9 cellular contexts compared by ENCODE assay signal in genomic region chr7:875476-876076, GRCh38. TPM values are rescaled to one million over a fixed set of nuclear protein-coding genes. Genes with fewer than 3 reads are reported as not detected.
A peak's percentile ranks its signal among the peaks of the same experiment; 100 is the strongest.
DNase-seq lines count a peak whose midpoint lies in the region; FAIRE-seq and TF ChIP-seq lines count a peak whose summit lies in the region.
"Had no signal": no experiment of that assay in that cellular context is flagged by ENCODE, and none has a peak within 500 bp of the region (broad histone marks: within the 10 kb centered on the region; RNA-seq: fewer than 3 reads in every experiment).

No MANE protein-coding gene starts in this region.

- peaks cover 38% of the 10 kb centered on the region for H3K79me2 ChIP-seq in neural progenitor cell (ENCODE audit: low read depth)

- peaks cover 36% of the 10 kb centered on the region for H3F3A ChIP-seq in neural progenitor cell (ENCODE audit: low read depth)

- H3K4me1 Mint-ChIP-seq in IgD-negative memory B cell (peaks cover 14 to 21% (median 15%) of the 10 kb centered on the region in 3 donors), neural progenitor cell (peaks cover 15% of the 10 kb centered on the region)

- no peak for DNase-seq in BJ (ENCODE audit: low read depth)
- no peak for DNase-seq in neural progenitor cell (ENCODE audit: low spot score)
- no peak for DNase-seq in COR-L47 (lab: John Stamatoyannopoulos, UW)
- DNase-seq in activated effector memory CD4-positive, alpha-beta T cell treated with Interleukin-2 at 50 U/mL for 16 hours, result no peak
- no peak for DNase-seq in HTR-8/SVneo (ENCODE audit: insufficient read length, low spot score)
- DNase-seq in superior temporal gyrus (ENCODE audit: extremely low spot score), result no peak

- H3K27ac Mint-ChIP-seq in IgD-negative memory B cell (peak overlapping the region in 2 of 3 donors; percentile 46 to 73), neural progenitor cell (no peak overlapping the region)

- H3K36me3 ChIP-seq in BJ (ENCODE audit: control insufficient read depth, insufficient read depth, low read length), result peaks cover 10% of the 10 kb centered on the region
- H3K36me3 ChIP-seq in neural progenitor cell, result peaks cover under 1% of the 10 kb centered on the region

- no peaks in the 10 kb centered on the region for H3K9me3 ChIP-seq in neural progenitor cell (ENCODE audit: low read depth)

- no peak overlapping the region for H2AFZ ChIP-seq in neural progenitor cell (replicated peaks)

- POLR2A ChIA-PET in BJ (lab: Charles Lee), result no interaction called here

- no peak for TF ChIP-seq CTCF in BJ (IDR thresholded peaks at IDR 0.05; ENCODE audit: insufficient read depth, low read depth, low read length)
- no peak for TF ChIP-seq CTCF in neural progenitor cell (IDR thresholded peaks at IDR 0.05)

- no peak overlapping the region for H3K4me2 ChIP-seq in neural progenitor cell

- H3K4me3 Mint-ChIP-seq in IgD-negative memory B cell, result peak overlapping the region in 2 of 4 donors; percentile 43 to 47
- peak overlapping the region; percentile 38 for H3K4me3 Mint-ChIP-seq in neural progenitor cell

- H3K4me1 ChIP-seq in neural progenitor cell, result peaks cover 9% of the 10 kb centered on the region

- H3K36me3 Mint-ChIP-seq in IgD-negative memory B cell (peaks cover 2% of the 10 kb centered on the region), neural progenitor cell (peaks cover 22% of the 10 kb centered on the region)

- CTCF ChIA-PET in BJ (lab: Yijun Ruan, JAX), result interaction anchor here (1.0 to 1.7 kb wide), 4 partner anchors 12 to 88 kb away, joined by 3 to 14 read pairs (median 3); no protein-coding TSS in a partner anchor

- peak overlapping the region; percentile 43 for H3K4me3 ChIP-seq in BJ (ENCODE audit: low read depth, low read length)
- H3K4me3 ChIP-seq in neural progenitor cell, result no peak overlapping the region

- H3K27me3 Mint-ChIP-seq in IgD-negative memory B cell (no peaks in the 10 kb centered on the region), neural progenitor cell (ENCODE audit: insufficient read depth, low read depth) (peaks cover 2% of the 10 kb centered on the region)

- H3K27me3 ChIP-seq in BJ (ENCODE audit: control insufficient read depth, insufficient read depth, low read length) (no peaks in the 10 kb centered on the region), neural progenitor cell (no peaks in the 10 kb centered on the region)

- no peak for FAIRE-seq in HTR-8/SVneo (lab: Jason Lieb, UNC)
- FAIRE-seq: colon had no signal

- H3K27ac ChIP-seq in cingulate gyrus (ENCODE audit: low read depth, low read length) (peak overlapping the region; percentile 76), neural progenitor cell (no peak overlapping the region)

- H4K20me1 ChIP-seq in neural progenitor cell (ENCODE audit: low read depth), result peaks cover 29% of the 10 kb centered on the region

- H3K9ac ChIP-seq in neural progenitor cell, result no peak overlapping the region

- H3K9me3 Mint-ChIP-seq in IgD-negative memory B cell (no peaks in the 10 kb centered on the region), neural progenitor cell (no peaks in the 10 kb centered on the region)

RNA-seq across cellular contexts. Expression of gene GET4, which starts 0.8 kb away (rescaled TPM):
- polyA plus RNA-seq in BJ (2011; rRNA removed) (15.6 and 21.7 TPM in 2 replicates), IgD-negative memory B cell (31.2 TPM)
- 8.7 and 15.9 TPM in 2 replicates for polyA minus RNA-seq in BJ (2011; rRNA and poly(A)+ RNA removed)
- total RNA-seq in neural progenitor cell (ENCODE audit: low replicate concordance), result 17.2 and 35.7 TPM in 2 replicates

RNA-seq across cellular contexts. Expression of gene SUN1, which starts 43.3 kb away (rescaled TPM):
- polyA plus RNA-seq in BJ (2011; rRNA removed) (177 and 222 TPM in 2 replicates), IgD-negative memory B cell (31.0 TPM)
- polyA minus RNA-seq in BJ (2011; rRNA and poly(A)+ RNA removed), result 87.6 and 107 TPM in 2 replicates
- total RNA-seq in neural progenitor cell (ENCODE audit: low replicate concordance), result 104 and 131 TPM in 2 replicates
